ENCODE assay signal across 10 cellular contexts in genomic region chr1:94039871-94040569, GRCh38.
A peak's percentile ranks its signal among the peaks of the same experiment; 100 is the strongest.
DNase-seq lines count a peak whose midpoint lies in the region; ATAC-seq, FAIRE-seq and TF ChIP-seq lines count a peak whose summit lies in the region.
"Had no signal": no experiment of that assay in that cellular context is flagged by ENCODE, and none has a peak within 500 bp of the region (broad histone marks: within the 10 kb centered on the region; RNA-seq: fewer than 3 reads in every experiment).

No MANE protein-coding gene starts in this region.

- no peaks in the 10 kb centered on the region for H3K36me3 Mint-ChIP-seq in activated CD8-positive, alpha-beta T cell treated with anti-CD3 and anti-CD28 coated beads for 36 hours (ENCODE audit: low read depth)
- H3K36me3 Mint-ChIP-seq in activated CD8-positive, alpha-beta T cell treated with anti-CD3 and anti-CD28 coated beads, Interleukin-2, amount 10 ng/mL, durations not matched to agents 7 days and 5 days (ENCODE audit: low read depth): no peaks in the 10 kb centered on the region

- TF ChIP-seq POLR2A in uterus (IDR thresholded peaks at IDR 0.05): no peak

- H3K36me3 ChIP-seq in lower lobe of right lung (no peaks in the 10 kb centered on the region), uterus (no peaks in the 10 kb centered on the region)

- H3K9me3 ChIP-seq in lower lobe of right lung: no peaks in the 10 kb centered on the region
- H3K9me3 ChIP-seq in uterus: no peaks in the 10 kb centered on the region

- no peak for ATAC-seq in activated CD8-positive, alpha-beta T cell treated with anti-CD3 and anti-CD28 coated beads for 36 hours
- ATAC-seq in activated CD8-positive, alpha-beta T cell treated with anti-CD3 and anti-CD28 coated beads, Interleukin-2, amount 10 ng/mL, durations not matched to agents 7 days and 5 days: no peak
- ATAC-seq in lower lobe of right lung (no peak), GM18907 (IDR thresholded peaks at IDR 0.05; ENCODE audit: unreplicated experiment) (no peak)

- H3K27ac ChIP-seq in lower lobe of right lung (no peak overlapping the region), uterus (peak overlapping the region; percentile 7 to 55)

- no peak overlapping the region for H3K27ac Mint-ChIP-seq in activated CD8-positive, alpha-beta T cell treated with anti-CD3 and anti-CD28 coated beads for 36 hours
- H3K27ac Mint-ChIP-seq in activated CD8-positive, alpha-beta T cell treated with anti-CD3 and anti-CD28 coated beads, Interleukin-2, amount 10 ng/mL, durations not matched to agents 7 days and 5 days: no peak overlapping the region
- H3K27ac Mint-ChIP-seq: stimulated activated naive CD8-positive, alpha-beta T cell treated with anti-CD3 and anti-CD28 coated beads, Interleukin-15, Interleukin-2, amounts not matched to agents 100 ng/mL and 50 ng/mL, for 24 hours had no signal

- CTCF ChIA-PET in activated CD8-positive, alpha-beta T cell treated with anti-CD3 and anti-CD28 coated beads for 36 hours (lab: Charles Lee): interaction anchor here (0.5 to 7.3 kb wide), 32 partner anchors 8 to 521 kb away, joined by 3 to 61 read pairs (median 5); no protein-coding TSS in a partner anchor
- CTCF ChIA-PET in activated CD8-positive, alpha-beta T cell treated with anti-CD3 and anti-CD28 coated beads, Interleukin-2, amount 10 ng/mL, durations not matched to agents 7 days and 5 days (lab: Charles Lee): interaction anchor here (0.6 to 5.1 kb wide), 44 partner anchors 8 to 1607 kb away, joined by 3 to 76 read pairs (median 4); no protein-coding TSS in a partner anchor

- TF ChIP-seq CTCF in activated CD8-positive, alpha-beta T cell treated with anti-CD3 and anti-CD28 coated beads for 36 hours (IDR thresholded peaks at IDR 0.05): peak; percentile 23
- TF ChIP-seq CTCF in lower lobe of right lung (IDR thresholded peaks at IDR 0.05) (peak; percentile 5), uterus (IDR thresholded peaks at IDR 0.05) (no peak)

- H3K4me3 Mint-ChIP-seq in activated CD8-positive, alpha-beta T cell treated with anti-CD3 and anti-CD28 coated beads for 36 hours: no peak overlapping the region
- H3K4me3 Mint-ChIP-seq in activated CD8-positive, alpha-beta T cell treated with anti-CD3 and anti-CD28 coated beads, Interleukin-2, amount 10 ng/mL, durations not matched to agents 7 days and 5 days: no peak overlapping the region
- H3K4me3 Mint-ChIP-seq: stimulated activated naive CD8-positive, alpha-beta T cell treated with anti-CD3 and anti-CD28 coated beads, Interleukin-15, Interleukin-2, amounts not matched to agents 100 ng/mL and 50 ng/mL, for 24 hours had no signal

- POLR2A ChIA-PET in activated CD8-positive, alpha-beta T cell treated with anti-CD3 and anti-CD28 coated beads for 36 hours (lab: Charles Lee): no interaction called here
- POLR2A ChIA-PET in activated CD8-positive, alpha-beta T cell treated with anti-CD3 and anti-CD28 coated beads, Interleukin-2, amount 10 ng/mL, durations not matched to agents 7 days and 5 days (lab: Charles Lee): interaction anchor here (0.6 kb wide), 1 partner anchor 74 kb away, joined by 3 read pairs; no protein-coding TSS in a partner anchor

- FAIRE-seq in GM19239 (lab: Jason Lieb, UNC): no peak

- DNase-seq in activated CD8-positive, alpha-beta T cell treated with anti-CD3 and anti-CD28 coated beads for 36 hours: no peak
- DNase-seq in activated CD8-positive, alpha-beta T cell treated with anti-CD3 and anti-CD28 coated beads, Interleukin-2, amount 10 ng/mL, durations not matched to agents 7 days and 5 days: no peak
- peak; percentile 95 for DNase-seq in amniotic epithelial cell (ENCODE audit: low read depth)
- DNase-seq in lower lobe of right lung: no peak
- DNase-seq in uterus: no peak
- no peak for DNase-seq in effector CD4-positive, alpha-beta T cell
- DNase-seq in GM19239 (ENCODE audit: insufficient read length, low spot score): no peak
- DNase-seq: cerebellar nuclear complex had no signal

- no peaks in the 10 kb centered on the region for H3K27me3 ChIP-seq in lower lobe of right lung (ENCODE audit: low read depth)
- H3K27me3 ChIP-seq in uterus: no peaks in the 10 kb centered on the region

- H3K4me3 ChIP-seq in lower lobe of right lung (no peak overlapping the region), uterus (no peak overlapping the region)

- no peaks in the 10 kb centered on the region for H3K9me3 Mint-ChIP-seq in activated CD8-positive, alpha-beta T cell treated with anti-CD3 and anti-CD28 coated beads for 36 hours
- no peaks in the 10 kb centered on the region for H3K9me3 Mint-ChIP-seq in activated CD8-positive, alpha-beta T cell treated with anti-CD3 and anti-CD28 coated beads, Interleukin-2, amount 10 ng/mL, durations not matched to agents 7 days and 5 days (ENCODE audit: insufficient read depth)
- H3K9me3 Mint-ChIP-seq: stimulated activated naive CD8-positive, alpha-beta T cell treated with anti-CD3 and anti-CD28 coated beads, Interleukin-15, Interleukin-2, amounts not matched to agents 100 ng/mL and 50 ng/mL, for 24 hours had no signal

- intact Hi-C loops in activated CD8-positive, alpha-beta T cell treated with anti-CD3 and anti-CD28 coated beads for 36 hours (cut with micrococcal nuclease): no loop called here
- intact Hi-C loops in lower lobe of right lung (cut with DNase I): loop anchor here (5.0 kb wide), 1 partner anchor 297 kb away; no protein-coding TSS in a partner anchor
- intact Hi-C loops in uterus (cut with DNase I; ENCODE audit: low total_unique reads): no loop called here

- H3K4me1 Mint-ChIP-seq in activated CD8-positive, alpha-beta T cell treated with anti-CD3 and anti-CD28 coated beads for 36 hours (ENCODE audit: low read depth): peaks cover 5% of the 10 kb centered on the region
- no peaks in the 10 kb centered on the region for H3K4me1 Mint-ChIP-seq in activated CD8-positive, alpha-beta T cell treated with anti-CD3 and anti-CD28 coated beads, Interleukin-2, amount 10 ng/mL, durations not matched to agents 7 days and 5 days (ENCODE audit: low read depth)

- H3K27me3 Mint-ChIP-seq in activated CD8-positive, alpha-beta T cell treated with anti-CD3 and anti-CD28 coated beads for 36 hours: peaks cover 27% of the 10 kb centered on the region
- H3K27me3 Mint-ChIP-seq in activated CD8-positive, alpha-beta T cell treated with anti-CD3 and anti-CD28 coated beads, Interleukin-2, amount 10 ng/mL, durations not matched to agents 7 days and 5 days (ENCODE audit: low read depth): peaks cover 22% of the 10 kb centered on the region

- H3K4me1 ChIP-seq in lower lobe of right lung (peaks cover 35% of the 10 kb centered on the region), uterus (no peaks in the 10 kb centered on the region)

Comparison
In these comparisons a context has a peak if more than half of its experiments do, and no peak if none do; other contexts are left out.
1. CTCF ChIP-seq: peak in activated CD8-positive, alpha-beta T cell treated with anti-CD3 and anti-CD28 coated beads for 36 hours (single experiment) and lower lobe of right lung (single experiment); none in uterus (0 of 4).